ENCODE assay signal across 8 cellular contexts in genomic region chr5:128091579-128091978, GRCh38.
"Had no signal": no experiment of that assay in that cellular context is flagged by ENCODE, and none has a peak within 500 bp of the region (broad histone marks: within the 10 kb centered on the region; RNA-seq: fewer than 3 reads in every experiment).

No MANE protein-coding gene starts in this region.

- H3K36me3 ChIP-seq: HAP-1 had no signal

- H3K4me3 ChIP-seq: HAP-1 had no signal

- DNase-seq: GOT3, H7, HFFc6, KBM-7 had no signal

- FAIRE-seq: HepG2 had no signal

- H3K27ac ChIP-seq: HL-60 had no signal

- ATAC-seq: HCT116, HepG2 had no signal
